ENCODE assay signal across 20 cellular contexts in genomic region chr10:12668634-12669033, GRCh38.
"Had no signal": no experiment of that assay in that cellular context is flagged by ENCODE, and none has a peak within 500 bp of the region (broad histone marks: within the 10 kb centered on the region; RNA-seq: fewer than 3 reads in every experiment).

No MANE protein-coding gene starts in this region.

- H3K4me3 ChIP-seq: esophagus muscularis mucosa, prostate gland, smooth muscle cell, thyroid gland, vagina had no signal

- H3K27ac ChIP-seq: prostate gland, thyroid gland, vagina had no signal

- H3K4me2 ChIP-seq: smooth muscle cell had no signal

- DNase-seq: cortex of kidney; effector CD8-positive, alpha-beta T cell; endodermal cell; mammary epithelial cell; naive thymus-derived CD8-positive, alpha-beta T cell; nephron progenitor cell; nucleus accumbens; stimulated activated CD4-positive, alpha-beta T cell treated with anti-CD3 and anti-CD28 coated beads, Interleukin-12 subunit alpha, Interleukin-12 subunit beta, amount 100 ng/mL, for 4 hours; stimulated activated CD4-positive, alpha-beta T cell treated with anti-CD3 and anti-CD28 coated beads, Interleukin-1b, Interleukin-23, amount 100 ng/mL, for 48 hours; stimulated activated CD4-positive, alpha-beta T cell treated with anti-CD3 and anti-CD28 coated beads, Interleukin-4, amount 100 ng/mL, for 1 hour; stimulated activated CD8-positive, alpha-beta memory T cell treated with anti-CD3 and anti-CD28 coated beads, Interleukin-4, amount 100 ng/mL, for 48 hours; stimulated activated naive CD4-positive, alpha-beta T cell; stimulated activated naive CD8-positive, alpha-beta T cell treated with anti-CD3 and anti-CD28 coated beads, Interleukin-15, amount 100 ng/mL, for 72 hours; thyroid gland; trophoblast cell had no signal

- H3K9me3 ChIP-seq: prostate gland, thyroid gland, vagina had no signal

- H3K4me1 ChIP-seq: esophagus muscularis mucosa, prostate gland had no signal

- ATAC-seq: naive thymus-derived CD8-positive, alpha-beta T cell; sciatic nerve; stimulated activated naive CD8-positive, alpha-beta T cell treated with anti-CD3 and anti-CD28 coated beads, Interleukin-15, amount 100 ng/mL, for 72 hours had no signal

- H3K36me3 ChIP-seq: prostate gland, thyroid gland, vagina had no signal

- H3K27me3 ChIP-seq: esophagus muscularis mucosa, thyroid gland, vagina had no signal
